15 cellular contexts compared by ENCODE assay signal in the genomic region with DNA sequence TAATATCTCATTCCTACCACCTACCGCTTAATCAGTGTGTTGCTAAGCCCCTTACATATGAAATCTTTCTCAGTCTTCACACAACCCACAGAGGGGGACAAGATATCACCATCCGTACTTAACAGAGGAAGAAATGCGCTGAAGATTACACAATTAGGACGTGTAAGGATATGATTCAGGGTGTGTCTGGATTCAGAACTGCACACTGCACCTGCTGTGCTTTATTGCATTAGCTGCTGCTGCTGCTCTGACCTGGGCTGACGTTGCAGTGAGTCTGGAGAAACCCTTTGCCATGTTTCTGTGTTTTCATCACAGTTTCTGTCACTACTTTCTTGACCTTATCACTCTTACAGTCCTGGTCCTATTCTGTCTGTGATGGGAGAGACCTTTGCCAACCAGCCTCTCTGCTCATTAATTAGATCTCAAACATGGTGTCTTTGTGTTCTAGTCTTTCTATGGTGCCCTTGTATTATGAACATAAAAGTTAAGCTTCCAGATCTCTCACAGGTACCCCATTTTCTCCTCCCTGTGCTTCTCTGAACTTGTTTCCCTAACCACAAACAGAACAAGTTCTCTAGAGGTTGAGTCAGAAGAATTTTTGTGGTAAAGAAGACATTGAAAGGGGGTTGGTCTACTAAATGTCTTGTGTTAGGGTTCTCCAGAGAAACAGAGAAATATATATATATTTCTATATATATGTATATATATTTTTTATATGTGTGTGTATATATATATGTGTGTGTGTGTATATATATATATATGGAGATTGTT.
DNase-seq lines count a peak whose midpoint lies in the region; ATAC-seq and TF ChIP-seq lines count a peak whose summit lies in the region.
"Had no signal": no experiment of that assay in that cellular context is flagged by ENCODE, and none has a peak within 500 bp of the region (broad histone marks: within the 10 kb centered on the region; RNA-seq: fewer than 3 reads in every experiment).

No MANE protein-coding gene starts in this region.

- peak; percentile 50 to 66 for DNase-seq in HL-60 (ENCODE audit: low read depth in 1 of 2, low spot score in 1 of 2)
- DNase-seq in SIG-M5 treated with dmso at 0.1 percent for 504 hours (lab: John Stamatoyannopoulos, UW; ENCODE audit: unreplicated experiment) = peak; percentile 68
- peak; percentile 77 to 83 for DNase-seq in foreskin keratinocyte
- no peak for DNase-seq in vagina (ENCODE audit: extremely low spot score in 2 of 2)
- no peak for DNase-seq in 8988T
- DNase-seq in activated T-cell treated with anti-CD3 and anti-CD28 coated beads for 4 hours = no peak
- DNase-seq: activated CD4-positive, alpha-beta T cell treated with anti-CD3 and anti-CD28 coated beads, Interleukin-2, amount 50 U/mL, for 1 hour; body of pancreas; Caco-2; effector memory CD8-positive, alpha-beta T cell; left ventricle myocardium inferior; NCI-H1105 treated with DMSO at 0.1 percent for 48 hours; NCI-H2227 treated with DMSO at 0.1 percent for 48 hours had no signal

- H3K9me3 ChIP-seq in vagina = no peaks in the 10 kb centered on the region
- H3K9me3 ChIP-seq: body of pancreas, neutrophil had no signal

- H3K27ac ChIP-seq in HL-60 (replicated peaks) (peak overlapping the region; percentile 51), foreskin keratinocyte (no peak overlapping the region), vagina (peak overlapping the region; percentile 11)
- H3K27ac ChIP-seq: body of pancreas, left ventricle myocardium inferior, neutrophil had no signal

- intact Hi-C loops in vagina (cut with DNase I) = loop anchor here (10.0 kb wide), 1 partner anchor 54 kb away; no protein-coding TSS in a partner anchor

- H3K4me1 ChIP-seq in foreskin keratinocyte = peaks cover 13% of the 10 kb centered on the region
- H3K4me1 ChIP-seq in vagina = peaks cover 17% of the 10 kb centered on the region
- H3K4me1 ChIP-seq: Caco-2, left ventricle myocardium inferior had no signal

- no peak for TF ChIP-seq POLR2A in vagina (IDR thresholded peaks at IDR 0.05)

- TF ChIP-seq CTCF in HL-60 (IDR thresholded peaks at IDR 0.05; ENCODE audit: insufficient read depth, low read length) (no peak), foreskin keratinocyte (conservative IDR thresholded peaks at IDR 0.05) (peak; percentile 28), vagina (IDR thresholded peaks at IDR 0.05) (no peak)

- no peaks in the 10 kb centered on the region for H3K36me3 ChIP-seq in vagina
- H3K36me3 ChIP-seq: left ventricle myocardium inferior, neutrophil had no signal

- H3K4me3 ChIP-seq in HL-60 (replicated peaks; ENCODE audit: insufficient read depth, low read length) (no peak overlapping the region), vagina (no peak overlapping the region)
- H3K4me3 ChIP-seq: body of pancreas, left ventricle myocardium inferior had no signal

- H3K27me3 ChIP-seq in HL-60 (ENCODE audit: insufficient read depth, poor library complexity, severe bottlenecking) (no peaks in the 10 kb centered on the region), foreskin keratinocyte (peaks cover 10% of the 10 kb centered on the region), vagina (no peaks in the 10 kb centered on the region)
- H3K27me3 ChIP-seq: body of pancreas had no signal

- peak; percentile 84 for ATAC-seq in foreskin keratinocyte
- ATAC-seq in HG03097 (IDR thresholded peaks at IDR 0.05; ENCODE audit: low FRiP score, unreplicated experiment) = no peak
- ATAC-seq: body of pancreas; effector memory CD8-positive, alpha-beta T cell had no signal

Comparison
In these comparisons a context has a peak if more than half of its experiments do, and no peak if none do; other contexts are left out.
1. DNase-seq: peak in HL-60 (2 of 2), SIG-M5 treated with dmso at 0.1 percent for 504 hours (single experiment) and foreskin keratinocyte (2 of 2); none in vagina (0 of 2), 8988T (single experiment) and activated T-cell treated with anti-CD3 and anti-CD28 coated beads for 4 hours (single experiment).